In genomic region chr9:98101868-98102273, GRCh38 we compare ENCODE assay signal across 1 cellular context.
TF ChIP-seq lines count a peak whose summit lies in the region.

No MANE protein-coding gene starts in this region.

TF ChIP-seq in HepG2, 621 proteins besides CTCF, POLR2A, EP300 and RAD21:
- TF ChIP-seq BORCS8-MEF2B (CRISPR knock-in tag; IDR thresholded peaks at IDR 0.05) = no peak
- TF ChIP-seq, protein P1, sequence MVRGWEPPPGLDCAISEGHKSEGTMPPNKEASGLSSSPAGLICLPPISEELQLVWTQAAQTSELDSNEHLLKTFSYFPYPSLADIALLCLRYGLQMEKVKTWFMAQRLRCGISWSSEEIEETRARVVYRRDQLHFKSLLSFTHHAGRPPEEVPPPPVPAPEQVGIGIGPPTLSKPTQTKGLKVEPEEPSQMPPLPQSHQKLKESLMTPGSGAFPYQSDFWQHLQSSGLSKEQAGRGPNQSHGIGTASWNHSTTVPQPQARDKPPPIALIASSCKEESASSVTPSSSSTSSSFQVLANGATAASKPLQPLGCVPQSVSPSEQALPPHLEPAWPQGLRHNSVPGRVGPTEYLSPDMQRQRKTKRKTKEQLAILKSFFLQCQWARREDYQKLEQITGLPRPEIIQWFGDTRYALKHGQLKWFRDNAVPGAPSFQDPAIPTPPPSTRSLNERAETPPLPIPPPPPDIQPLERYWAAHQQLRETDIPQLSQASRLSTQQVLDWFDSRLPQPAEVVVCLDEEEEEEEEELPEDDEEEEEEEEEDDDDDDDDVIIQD (CRISPR knock-in tag; IDR thresholded peaks at IDR 0.05; ENCODE audit: low read depth) = no peak
